ENCODE assay signal across 8 cellular contexts in genomic region chr22:38872172-38872830, GRCh38. TPM values are rescaled to one million over a fixed set of nuclear protein-coding genes. Genes with fewer than 3 reads are reported as not detected.
DNase-seq lines count a peak whose midpoint lies in the region; ATAC-seq and TF ChIP-seq lines count a peak whose summit lies in the region.

CBX6 (minus strand) TSS chr22:38872216; CDS start chr22:38872190, 26 bp downstream.

- peaks cover 12% of the 10 kb centered on the region for H3K79me2 ChIP-seq in KMS-11 (ENCODE audit: insufficient read depth, low read depth)

- peak; percentile 50 for ATAC-seq in GM21723 (IDR thresholded peaks at IDR 0.05; ENCODE audit: unreplicated experiment)

- H3K4me1 ChIP-seq in KMS-11 (ENCODE audit: low read depth, poor library complexity, severe bottlenecking) = peaks cover 40% of the 10 kb centered on the region

- H3K9ac ChIP-seq in KMS-11 = peak within 1 kb of the TSS; percentile 84

- peak within 1 kb of the TSS; percentile 97 for H3K4me2 ChIP-seq in KMS-11

- H3K4me3 ChIP-seq in KMS-11 (IDR thresholded peaks at IDR 0.05; ENCODE audit: insufficient read depth, low read depth, low read length) (no peak within 1 kb of the TSS), epithelial cell of proximal tubule (ENCODE audit: low read depth, low read length) (peak within 1 kb of the TSS; percentile 76)

- peak within 1 kb of the TSS; percentile 99 for H2AFZ ChIP-seq in KMS-11 (ENCODE audit: low read depth)

- TF ChIP-seq CTCF in KMS-11 (conservative IDR thresholded peaks at IDR 0.05; ENCODE audit: low read depth, low read length) (no peak), epithelial cell of proximal tubule (conservative IDR thresholded peaks at IDR 0.05; ENCODE audit: low read depth, low read length) (no peak)

- peak within 1 kb of the TSS; percentile 70 for H3K27ac ChIP-seq in KMS-11

- no peaks in the 10 kb centered on the region for H3K27me3 ChIP-seq in KMS-11 (ENCODE audit: insufficient read depth, low read depth)

- H3K36me3 ChIP-seq in KMS-11 (ENCODE audit: insufficient read depth) = no peaks in the 10 kb centered on the region

- H4K20me1 ChIP-seq in KMS-11 (ENCODE audit: insufficient read depth) = no peaks in the 10 kb centered on the region

- DNase-seq in DMS 273 (lab: John Stamatoyannopoulos, UW; ENCODE audit: unreplicated experiment) (peak; percentile 96), epithelial cell of proximal tubule (ENCODE audit: low read depth) (no peak), mucosa of gallbladder (ENCODE audit: low spot score) (peak; percentile 96)
- DNase-seq in activated T-cell treated with anti-CD3 and anti-CD28 coated beads, Interleukin-2, amount 50 U/mL, for 1 hour = peak; percentile 96
- DNase-seq in stimulated activated CD8-positive, alpha-beta memory T cell treated with anti-CD3 and anti-CD28 coated beads, Interleukin-4, amount 100 ng/mL, for 24 hours (ENCODE audit: low read depth) = peak; percentile 96

TF ChIP-seq in PFSK-1, 5 proteins besides CTCF, POLR2A, EP300 and RAD21:
- TF ChIP-seq POLR2AphosphoS5 (IDR thresholded peaks at IDR 0.05; ENCODE audit: low read depth, low read length) (no peak), FOXP2 (optimal IDR thresholded peaks at IDR 0.05; ENCODE audit: borderline replicate concordance, extremely low read depth, extremely low read length, insufficient read depth) (peak; percentile 92), TAF1 (IDR thresholded peaks at IDR 0.05; ENCODE audit: borderline replicate concordance, insufficient read depth, low read length) (0 out of 2 replicates have a peak, but pooled peaks have one; percentile 37)

RNA-seq across cellular contexts. Expression of gene CBX6, which starts in this region (rescaled TPM):
- polyA plus RNA-seq in PFSK-1 (2012; ENCODE audit: insufficient read length, low read depth) = 23.7 TPM
- total RNA-seq in epithelial cell of proximal tubule = 36.7 and 43.5 TPM in 2 replicates
- total RNA-seq in mucosa of gallbladder = 97.5 TPM
